Comparison of ENCODE assay signal across 17 cellular contexts in genomic region chr1:3470650-3471355, GRCh38. TPM values are rescaled to one million over a fixed set of nuclear protein-coding genes. Genes with fewer than 3 reads are reported as not detected.
DNase-seq lines count a peak whose midpoint lies in the region; FAIRE-seq and TF ChIP-seq lines count a peak whose summit lies in the region.
"Had no signal": no experiment of that assay in that cellular context is flagged by ENCODE, and none has a peak within 500 bp of the region (broad histone marks: within the 10 kb centered on the region; RNA-seq: fewer than 3 reads in every experiment).

No MANE protein-coding gene starts in this region.

- dilution Hi-C loops in mammary epithelial cell (cut with HindIII; ENCODE audit: low sequenced_read_pairs): loop anchor here (5.0 to 10.0 kb wide), 2 partner anchors 66 to 174 kb away; no protein-coding TSS in a partner anchor

- intact Hi-C loops in MCF 10A (cut with micrococcal nuclease): no loop called here
- intact Hi-C loops in mammary epithelial cell (cut with micrococcal nuclease): no loop called here

- peak overlapping the region; percentile 85 for H4K91ac ChIP-seq in mesenchymal stem cell (ENCODE audit: low read length)

- in situ Hi-C loops in mammary epithelial cell (cut with MboI; ENCODE audit: low sequenced_read_pairs in 2 of 2): no loop called here

- peak overlapping the region; percentile 59 for H2BK120ac ChIP-seq in mesenchymal stem cell (ENCODE audit: low read depth, low read length)

- H3K4me1 ChIP-seq in mammary epithelial cell (ENCODE audit: insufficient read depth, low read length) (peaks cover 63% of the 10 kb centered on the region), mesenchymal stem cell (ENCODE audit: control insufficient read depth, insufficient read depth, low read depth, low read length) (peaks cover 54% of the 10 kb centered on the region)

- H2AFZ ChIP-seq in mammary epithelial cell (ENCODE audit: low read depth, low read length) (no peak overlapping the region), mesenchymal stem cell (ENCODE audit: low read depth, low read length) (peak overlapping the region; percentile 11)

- H3K23ac ChIP-seq in mesenchymal stem cell (ENCODE audit: low read length in 2 of 2): no peak overlapping the region

- H3K27ac Mint-ChIP-seq in MCF 10A (ENCODE audit: low read depth, unreplicated experiment): peak overlapping the region; percentile 2
- peak overlapping the region; percentile 81 for H3K27ac Mint-ChIP-seq in endothelial cell (ENCODE audit: unreplicated experiment)
- H3K27ac Mint-ChIP-seq: IgD-negative memory B cell had no signal

- no peak overlapping the region for H3K27ac ChIP-seq in mammary epithelial cell (ENCODE audit: insufficient read depth, low read depth, low read length)
- peak overlapping the region; percentile 34 for H3K27ac ChIP-seq in mesenchymal stem cell (ENCODE audit: low read length, poor library complexity, severe bottlenecking)

- H2BK5ac ChIP-seq in mesenchymal stem cell (ENCODE audit: low read depth, low read length, poor library complexity, severe bottlenecking): no peak overlapping the region

- no peaks in the 10 kb centered on the region for H3K79me2 ChIP-seq in mammary epithelial cell (ENCODE audit: insufficient read depth, low read length)

- H2BK15ac ChIP-seq in mesenchymal stem cell (ENCODE audit: low read depth, poor library complexity, severe bottlenecking): peak overlapping the region; percentile 73

- H3K4me1 Mint-ChIP-seq in MCF 10A (ENCODE audit: insufficient read depth, unreplicated experiment) (peaks cover 22% of the 10 kb centered on the region), endothelial cell (ENCODE audit: unreplicated experiment) (peaks cover 14% of the 10 kb centered on the region)

- no peaks in the 10 kb centered on the region for H3K27me3 Mint-ChIP-seq in MCF 10A (ENCODE audit: insufficient read depth, unreplicated experiment)
- peaks cover 17% of the 10 kb centered on the region for H3K27me3 Mint-ChIP-seq in endothelial cell (ENCODE audit: unreplicated experiment)

- H2BK12ac ChIP-seq in mesenchymal stem cell (ENCODE audit: low read length in 2 of 2): peak overlapping the region; percentile 14 to 95

- no peak overlapping the region for H3K9ac ChIP-seq in mammary epithelial cell (ENCODE audit: insufficient read depth, low read length)
- no peak overlapping the region for H3K9ac ChIP-seq in mesenchymal stem cell (ENCODE audit: low read length)

- H3K4me2 ChIP-seq in mammary epithelial cell (ENCODE audit: insufficient read depth, low read depth, low read length) (no peak overlapping the region), mesenchymal stem cell (ENCODE audit: low read length, poor library complexity, severe bottlenecking) (peak overlapping the region; percentile 38)

- peak overlapping the region; percentile 50 to 84 for H3K18ac ChIP-seq in mesenchymal stem cell (ENCODE audit: low read depth in 1 of 2, low read length in 2 of 2)

- BruUV-seq in MCF 10A (replicated peaks; lab: Mats Ljungman, UMichigan) (no TSS peak), mammary epithelial cell (replicated peaks; lab: Mats Ljungman, UMichigan) (no TSS peak)

- H4K8ac ChIP-seq in mesenchymal stem cell (ENCODE audit: low read length): peak overlapping the region; percentile 81

- H3K27me3 ChIP-seq in mammary epithelial cell (ENCODE audit: insufficient read depth, low read length) (no peaks in the 10 kb centered on the region), mesenchymal stem cell (ENCODE audit: control insufficient read depth in 1 of 2, insufficient read depth in 1 of 2, low read length in 2 of 2) (peaks cover 0 to 52% of the 10 kb centered on the region in 2 experiments)

- peak overlapping the region; percentile 52 to 59 for H3K4ac ChIP-seq in mesenchymal stem cell (ENCODE audit: low read depth in 1 of 2, low read length in 2 of 2)

- WGBS in mammary epithelial cell (ENCODE audit: low coverage, missing lambda C conversion rate): 88% methylated on average over 15 of the region's 22 CpGs
- 86% methylated on average over 22 of the region's 22 CpGs for WGBS in mesenchymal stem cell

- FAIRE-seq in urothelium cell line (lab: Jason Lieb, UNC): peak; percentile 92
- FAIRE-seq: A204.1, frontal cortex, islet of Langerhans had no signal

- CTCF ChIA-PET in MCF 10A (lab: Yijun Ruan, JAX): interaction anchor here (1.3 to 4.0 kb wide), 5 partner anchors 8 to 151 kb away, joined by 3 to 53 read pairs (median 5); no protein-coding TSS in a partner anchor
- CTCF ChIA-PET in mammary epithelial cell (lab: Charles Lee; ENCODE audit: low non-redundant PET): no interaction called here

- no peaks in the 10 kb centered on the region for H3K36me3 ChIP-seq in mammary epithelial cell (ENCODE audit: insufficient read depth, low read length)
- no peaks in the 10 kb centered on the region for H3K36me3 ChIP-seq in mesenchymal stem cell (ENCODE audit: control insufficient read depth in 1 of 2, insufficient read depth in 2 of 2, low read depth in 1 of 2, low read length in 2 of 2)

- H3K4me3 ChIP-seq in mammary epithelial cell (replicated peaks in 1 of 3; ENCODE audit: insufficient read depth in 1 of 3, low read depth in 2 of 3, low read length in 3 of 3) (no peak overlapping the region), mesenchymal stem cell (ENCODE audit: insufficient read depth in 1 of 2, low read depth in 1 of 2, low read length in 2 of 2) (no peak overlapping the region)

- no peaks in the 10 kb centered on the region for H3K9me3 Mint-ChIP-seq in MCF 10A (ENCODE audit: unreplicated experiment)
- H3K9me3 Mint-ChIP-seq in endothelial cell (ENCODE audit: unreplicated experiment): no peaks in the 10 kb centered on the region
- H3K9me3 Mint-ChIP-seq: IgD-negative memory B cell had no signal

- H3K79me1 ChIP-seq in mesenchymal stem cell (replicated peaks; ENCODE audit: low read length, poor library complexity, severe bottlenecking): no peaks in the 10 kb centered on the region

- H4K20me1 ChIP-seq in mammary epithelial cell (ENCODE audit: insufficient read depth, low read length): no peaks in the 10 kb centered on the region

- H3K14ac ChIP-seq in mesenchymal stem cell (ENCODE audit: low read length in 2 of 2): peak overlapping the region in 1 of 2 experiments; percentile 96

- H3K4me3 Mint-ChIP-seq in MCF 10A (ENCODE audit: unreplicated experiment): no peak overlapping the region
- H3K4me3 Mint-ChIP-seq in endothelial cell (ENCODE audit: unreplicated experiment): peak overlapping the region; percentile 84
- H3K4me3 Mint-ChIP-seq: IgD-negative memory B cell had no signal

- H2AK5ac ChIP-seq in mesenchymal stem cell (ENCODE audit: low read length, severe bottlenecking): peak overlapping the region; percentile 38

- DNase-seq in MCF 10A (ENCODE audit: unreplicated experiment) (no peak), mammary epithelial cell (no peak), endothelial cell (ENCODE audit: low spot score) (no peak), mesenchymal stem cell (no peak), urothelium cell line (ENCODE audit: low spot score) (no peak), T-helper 9 cell (no peak), A172 (ENCODE audit: low spot score) (no peak)
- DNase-seq in activated effector memory CD4-positive, alpha-beta T cell treated with anti-CD3 and anti-CD28 coated beads, Interleukin-2, amount 50 U/mL, for 16 hours: no peak
- DNase-seq: activated naive CD4-positive, alpha-beta T cell treated with anti-CD3 and anti-CD28 coated beads, Interleukin-2, amount 50 U/mL, for 16 hours; COR-L47; GDM1; NCI-H1105; stimulated activated CD4-positive, alpha-beta T cell treated with anti-CD3 and anti-CD28 coated beads, Interleukin-2, amount 100 ng/mL, for 48 hours had no signal

- TF ChIP-seq CTCF in MCF 10A (IDR thresholded peaks at IDR 0.05; ENCODE audit: unreplicated experiment): no peak
- TF ChIP-seq CTCF in mammary epithelial cell (conservative IDR thresholded peaks at IDR 0.05 in 1 of 2, IDR thresholded peaks at IDR 0.05 in 1 of 2; ENCODE audit: extremely low read depth in 1 of 2, insufficient read depth in 1 of 2, low read depth in 1 of 2, low read length in 2 of 2): no peak
- no peak for TF ChIP-seq CTCF in endothelial cell (IDR thresholded peaks at IDR 0.05; ENCODE audit: unreplicated experiment)

- H3K36me3 Mint-ChIP-seq in MCF 10A (ENCODE audit: insufficient read depth, unreplicated experiment) (no peaks in the 10 kb centered on the region), endothelial cell (ENCODE audit: low read depth, unreplicated experiment) (peaks cover 8% of the 10 kb centered on the region)
- H3K36me3 Mint-ChIP-seq: IgD-negative memory B cell had no signal

- POLR2A ChIA-PET in MCF 10A (lab: Yijun Ruan, JAX): interaction anchor here (1.2 kb wide), 1 partner anchor 17 kb away, joined by 4 read pairs; no protein-coding TSS in a partner anchor

- H3K9me3 ChIP-seq in mammary epithelial cell (replicated peaks; ENCODE audit: insufficient read depth, low read length) (no peaks in the 10 kb centered on the region), mesenchymal stem cell (ENCODE audit: control insufficient read depth, low read length) (no peaks in the 10 kb centered on the region)

RNA-seq across cellular contexts. Expression of gene ARHGEF16, which starts 16.3 kb away (rescaled TPM):
- total RNA-seq in MCF 10A (2022) (8.6 and 8.8 TPM in 2 replicates), mammary epithelial cell (1 to 10 TPM; 5.9 to 6.7 TPM), endothelial cell (ENCODE audit: unreplicated experiment) (1.7 TPM)
- polyA plus RNA-seq in mammary epithelial cell: 7.6 TPM
- polyA minus RNA-seq in mammary epithelial cell: 3.5 TPM
- polyA plus RNA-seq in mesenchymal stem cell (2013, experiment 1 of 2): 0.73 TPM
- polyA plus RNA-seq in mesenchymal stem cell (2013, experiment 2 of 2): 0.49 TPM
- total RNA-seq in A172 (2014; rRNA removed; shearing (Covaris generic)): 1.8 and 3.6 TPM in 2 replicates
- total RNA-seq: frontal cortex had no signal
- polyA plus RNA-seq: IgD-negative memory B cell had no signal
